In genomic region chr17:2711608-2712299, GRCh38 we compare ENCODE assay signal across 8 cellular contexts. TPM values are rescaled to one million over a fixed set of nuclear protein-coding genes. Genes with fewer than 3 reads are reported as not detected.
A peak's percentile ranks its signal among the peaks of the same experiment; 100 is the strongest.
DNase-seq lines count a peak whose midpoint lies in the region; ATAC-seq and FAIRE-seq lines count a peak whose summit lies in the region.

A gene with protein sequence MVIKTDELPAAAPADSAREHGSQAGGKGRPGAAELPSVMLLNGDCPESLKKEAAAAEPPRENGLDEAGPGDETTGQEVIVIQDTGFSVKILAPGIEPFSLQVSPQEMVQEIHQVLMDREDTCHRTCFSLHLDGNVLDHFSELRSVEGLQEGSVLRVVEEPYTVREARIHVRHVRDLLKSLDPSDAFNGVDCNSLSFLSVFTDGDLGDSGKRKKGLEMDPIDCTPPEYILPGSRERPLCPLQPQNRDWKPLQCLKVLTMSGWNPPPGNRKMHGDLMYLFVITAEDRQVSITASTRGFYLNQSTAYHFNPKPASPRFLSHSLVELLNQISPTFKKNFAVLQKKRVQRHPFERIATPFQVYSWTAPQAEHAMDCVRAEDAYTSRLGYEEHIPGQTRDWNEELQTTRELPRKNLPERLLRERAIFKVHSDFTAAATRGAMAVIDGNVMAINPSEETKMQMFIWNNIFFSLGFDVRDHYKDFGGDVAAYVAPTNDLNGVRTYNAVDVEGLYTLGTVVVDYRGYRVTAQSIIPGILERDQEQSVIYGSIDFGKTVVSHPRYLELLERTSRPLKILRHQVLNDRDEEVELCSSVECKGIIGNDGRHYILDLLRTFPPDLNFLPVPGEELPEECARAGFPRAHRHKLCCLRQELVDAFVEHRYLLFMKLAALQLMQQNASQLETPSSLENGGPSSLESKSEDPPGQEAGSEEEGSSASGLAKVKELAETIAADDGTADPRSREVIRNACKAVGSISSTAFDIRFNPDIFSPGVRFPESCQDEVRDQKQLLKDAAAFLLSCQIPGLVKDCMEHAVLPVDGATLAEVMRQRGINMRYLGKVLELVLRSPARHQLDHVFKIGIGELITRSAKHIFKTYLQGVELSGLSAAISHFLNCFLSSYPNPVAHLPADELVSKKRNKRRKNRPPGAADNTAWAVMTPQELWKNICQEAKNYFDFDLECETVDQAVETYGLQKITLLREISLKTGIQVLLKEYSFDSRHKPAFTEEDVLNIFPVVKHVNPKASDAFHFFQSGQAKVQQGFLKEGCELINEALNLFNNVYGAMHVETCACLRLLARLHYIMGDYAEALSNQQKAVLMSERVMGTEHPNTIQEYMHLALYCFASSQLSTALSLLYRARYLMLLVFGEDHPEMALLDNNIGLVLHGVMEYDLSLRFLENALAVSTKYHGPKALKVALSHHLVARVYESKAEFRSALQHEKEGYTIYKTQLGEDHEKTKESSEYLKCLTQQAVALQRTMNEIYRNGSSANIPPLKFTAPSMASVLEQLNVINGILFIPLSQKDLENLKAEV (N-terminal part only) (minus strand): TSS chr17:2711764. CDS start chr17:2711661, 103 bp downstream.

- DNase-seq in GM19239 (ENCODE audit: insufficient read length, low spot score), result peak; percentile 99
- peak; percentile 90 for DNase-seq in NCI-H69 (lab: John Stamatoyannopoulos, UW)
- peak; percentile 95 for DNase-seq in activated CD4-positive, alpha-beta T cell treated with anti-CD3 and anti-CD28 coated beads, Interleukin-2, amount 10 ng/mL, durations not matched to agents 7 days and 5 days
- DNase-seq in cortex of kidney (lab: John Stamatoyannopoulos, UW), result peak; percentile 85
- DNase-seq in left lobe of liver (ENCODE audit: low spot score), result peak; percentile 97
- peak; percentile 98 to 99 for DNase-seq in stimulated activated CD4-positive, alpha-beta T cell treated with anti-CD3 and anti-CD28 coated beads, Interleukin-2, amount 100 ng/mL, for 24 hours

- ATAC-seq in HG03442 (IDR thresholded peaks at IDR 0.05; ENCODE audit: unreplicated experiment) (peak; percentile 66), left lobe of liver (peak; percentile 66)

- peak within 1 kb of the TSS; percentile 98 for H3K4me3 ChIP-seq in BLaER1

- peak within 1 kb of the TSS; percentile 96 for H3K9ac ChIP-seq in BLaER1

- no peaks in the 10 kb centered on the region for H3K27me3 ChIP-seq in BLaER1

- FAIRE-seq in GM19239 (lab: Jason Lieb, UNC), result peak; percentile 98

- CTCF ChIA-PET in activated CD4-positive, alpha-beta T cell treated with anti-CD3 and anti-CD28 coated beads, Interleukin-2, amount 10 ng/mL, durations not matched to agents 7 days and 5 days (lab: Charles Lee), result no interaction called here

- H3K27me3 Mint-ChIP-seq in activated CD4-positive, alpha-beta T cell treated with anti-CD3 and anti-CD28 coated beads, Interleukin-2, amount 10 ng/mL, durations not matched to agents 7 days and 5 days, result no peaks in the 10 kb centered on the region

- peak within 1 kb of the TSS; percentile 86 for H3K4me3 Mint-ChIP-seq in activated CD4-positive, alpha-beta T cell treated with anti-CD3 and anti-CD28 coated beads, Interleukin-2, amount 10 ng/mL, durations not matched to agents 7 days and 5 days

- H3K4me1 Mint-ChIP-seq in activated CD4-positive, alpha-beta T cell treated with anti-CD3 and anti-CD28 coated beads, Interleukin-2, amount 10 ng/mL, durations not matched to agents 7 days and 5 days, result peaks cover 41% of the 10 kb centered on the region

- no peaks in the 10 kb centered on the region for H3K36me3 Mint-ChIP-seq in activated CD4-positive, alpha-beta T cell treated with anti-CD3 and anti-CD28 coated beads, Interleukin-2, amount 10 ng/mL, durations not matched to agents 7 days and 5 days (ENCODE audit: low read depth)

- H3K36me3 ChIP-seq in BLaER1, result peaks cover 13% of the 10 kb centered on the region

- H4K20me1 ChIP-seq in BLaER1, result peaks cover 47% of the 10 kb centered on the region

- peak within 1 kb of the TSS; percentile 95 for H3K27ac Mint-ChIP-seq in activated CD4-positive, alpha-beta T cell treated with anti-CD3 and anti-CD28 coated beads, Interleukin-2, amount 10 ng/mL, durations not matched to agents 7 days and 5 days

- POLR2A ChIA-PET in activated CD4-positive, alpha-beta T cell treated with anti-CD3 and anti-CD28 coated beads, Interleukin-2, amount 10 ng/mL, durations not matched to agents 7 days and 5 days (lab: Charles Lee), result no interaction called here

- peak within 1 kb of the TSS; percentile 99 for H3K4me2 ChIP-seq in BLaER1

- H3K27ac ChIP-seq in BLaER1, result peak within 1 kb of the TSS; percentile 92

- H3K9me3 Mint-ChIP-seq in activated CD4-positive, alpha-beta T cell treated with anti-CD3 and anti-CD28 coated beads, Interleukin-2, amount 10 ng/mL, durations not matched to agents 7 days and 5 days, result no peaks in the 10 kb centered on the region

- peaks cover 61% of the 10 kb centered on the region for H3K4me1 ChIP-seq in BLaER1

- H3K9me3 ChIP-seq in BLaER1, result no peaks in the 10 kb centered on the region

RNA-seq across cellular contexts. Expression of the gene that starts here (rescaled TPM):
- 10 to 100 TPM; 44.8 to 55.9 TPM for total RNA-seq in activated CD4-positive, alpha-beta T cell treated with anti-CD3 and anti-CD28 coated beads, Interleukin-2, amount 10 ng/mL, durations not matched to agents 7 days and 5 days
- 194 TPM for total RNA-seq in left lobe of liver

Comparison
In these comparisons a context has a peak if more than half of its experiments do, and no peak if none do; other contexts are left out.
1. Peak in every context shown above with its lines: DNase-seq, ATAC-seq, H3K4me3 ChIP-seq and H3K27ac ChIP-seq.